25 cellular contexts compared by ENCODE assay signal in genomic region chr6:154865291-154865690, GRCh38.
DNase-seq lines count a peak whose midpoint lies in the region; ATAC-seq and TF ChIP-seq lines count a peak whose summit lies in the region.
"Had no signal": no experiment of that assay in that cellular context is flagged by ENCODE, and none has a peak within 500 bp of the region (broad histone marks: within the 10 kb centered on the region; RNA-seq: fewer than 3 reads in every experiment).

No MANE protein-coding gene starts in this region.

- H3K36me3 Mint-ChIP-seq in activated naive CD4-positive, alpha-beta T cell treated with anti-CD3 and anti-CD28 coated beads, Interleukin-2, amount 50 U/mL, for 24 hours = peaks cover 6% of the 10 kb centered on the region
- H3K36me3 Mint-ChIP-seq: activated naive CD4-positive, alpha-beta T cell treated with anti-CD3 and anti-CD28 coated beads, Interleukin-2, amount 50 U/mL, for 72 hours had no signal

- no peak overlapping the region for H3K4me3 ChIP-seq in fibroblast of pulmonary artery (replicated peaks; ENCODE audit: low read depth, low read length)
- H3K4me3 ChIP-seq: gastroesophageal sphincter, lung, neural progenitor cell had no signal

- no peak for DNase-seq in activated naive CD4-positive, alpha-beta T cell treated with anti-CD3 and anti-CD28 coated beads, Interleukin-2, amount 50 U/mL, for 16 hours
- DNase-seq in fibroblast of pulmonary artery (ENCODE audit: low read depth) = peak; percentile 64
- DNase-seq in renal cortical epithelial cell (ENCODE audit: low read depth) = peak; percentile 24
- DNase-seq in occipital lobe (lab: John Stamatoyannopoulos, UW) = no peak
- no peak for DNase-seq in SIG-M5 treated with dmso at 0.1 percent for 504 hours (lab: John Stamatoyannopoulos, UW; ENCODE audit: unreplicated experiment)
- DNase-seq: activated CD4-positive, alpha-beta T cell treated with anti-CD3 and anti-CD28 coated beads, Interleukin-2, amount 10 ng/mL, durations not matched to agents 24 days and 14 days; activated CD8-positive, alpha-beta memory T cell treated with anti-CD3 and anti-CD28 coated beads, Interleukin-2, amount 10 ng/mL, durations not matched to agents 7 days and 5 days; COR-L47; effector memory CD4-positive, alpha-beta T cell; HCEC 1CT; NCI-H2081; NCI-H82; stimulated activated CD4-positive, alpha-beta T cell treated with anti-CD3 and anti-CD28 coated beads, Interleukin-4, amount 100 ng/mL, for 24 hours; stimulated activated naive B cell treated with anti-CD40 and anti-IgM and Interleukin-4, amounts not matched to agents 10 μg/mL and 1 μg/mL and 100 μg/mL, for 72 hours; WERI-Rb-1 had no signal

- H3K27ac Mint-ChIP-seq in activated naive CD4-positive, alpha-beta T cell treated with anti-CD3 and anti-CD28 coated beads, Interleukin-2, amount 50 U/mL, for 24 hours = peak overlapping the region; percentile 46
- H3K27ac Mint-ChIP-seq: activated CD4-positive, alpha-beta T cell treated with anti-CD3 and anti-CD28 coated beads, Interleukin-2, amount 10 ng/mL, durations not matched to agents 24 days and 14 days; activated CD8-positive, alpha-beta memory T cell treated with anti-CD3 and anti-CD28 coated beads, Interleukin-2, amount 10 ng/mL, durations not matched to agents 7 days and 5 days; activated naive CD4-positive, alpha-beta T cell treated with anti-CD3 and anti-CD28 coated beads, Interleukin-2, amount 50 U/mL, for 72 hours; neural progenitor cell; stimulated activated naive B cell treated with anti-CD40 and anti-IgM and Interleukin-4, amounts not matched to agents 10 μg/mL and 1 μg/mL and 100 μg/mL, for 72 hours had no signal

- H3K4me1 Mint-ChIP-seq in activated naive CD4-positive, alpha-beta T cell treated with anti-CD3 and anti-CD28 coated beads, Interleukin-2, amount 50 U/mL, for 24 hours = peaks cover 16% of the 10 kb centered on the region

- H3K27me3 Mint-ChIP-seq in activated naive CD4-positive, alpha-beta T cell treated with anti-CD3 and anti-CD28 coated beads, Interleukin-2, amount 50 U/mL, for 24 hours = no peaks in the 10 kb centered on the region
- H3K27me3 Mint-ChIP-seq: activated CD4-positive, alpha-beta T cell treated with anti-CD3 and anti-CD28 coated beads, Interleukin-2, amount 10 ng/mL, durations not matched to agents 24 days and 14 days; activated CD8-positive, alpha-beta memory T cell treated with anti-CD3 and anti-CD28 coated beads, Interleukin-2, amount 10 ng/mL, durations not matched to agents 7 days and 5 days; stimulated activated naive B cell treated with anti-CD40 and anti-IgM and Interleukin-4, amounts not matched to agents 10 μg/mL and 1 μg/mL and 100 μg/mL, for 72 hours had no signal

- H3K4me3 Mint-ChIP-seq in activated naive CD4-positive, alpha-beta T cell treated with anti-CD3 and anti-CD28 coated beads, Interleukin-2, amount 50 U/mL, for 24 hours = no peak overlapping the region
- H3K4me3 Mint-ChIP-seq: activated CD4-positive, alpha-beta T cell treated with anti-CD3 and anti-CD28 coated beads, Interleukin-2, amount 10 ng/mL, durations not matched to agents 24 days and 14 days; activated CD8-positive, alpha-beta memory T cell treated with anti-CD3 and anti-CD28 coated beads, Interleukin-2, amount 10 ng/mL, durations not matched to agents 7 days and 5 days; neural progenitor cell; stimulated activated naive B cell treated with anti-CD40 and anti-IgM and Interleukin-4, amounts not matched to agents 10 μg/mL and 1 μg/mL and 100 μg/mL, for 72 hours had no signal

- H3K27ac ChIP-seq in VCaP = peak overlapping the region; percentile 93
- H3K27ac ChIP-seq: gastroesophageal sphincter, HL-60, neural progenitor cell, RWPE1, WERI-Rb-1 had no signal

- no peak for ATAC-seq in GM21529 (IDR thresholded peaks at IDR 0.05; ENCODE audit: unreplicated experiment)
- ATAC-seq: activated CD8-positive, alpha-beta memory T cell treated with anti-CD3 and anti-CD28 coated beads, Interleukin-2, amount 10 ng/mL, durations not matched to agents 7 days and 5 days; gastroesophageal sphincter; SK-N-SH treated with all-trans-retinoic acid at 6 μM for 48 hours; stimulated activated naive B cell treated with anti-CD40 and anti-IgM and Interleukin-4, amounts not matched to agents 10 μg/mL and 1 μg/mL and 100 μg/mL, for 72 hours had no signal

- TF ChIP-seq CTCF in VCaP (conservative IDR thresholded peaks at IDR 0.05) (no peak), fibroblast of pulmonary artery (IDR thresholded peaks at IDR 0.05; ENCODE audit: low read length, missing control alignments) (no peak)

- H3K9me3 Mint-ChIP-seq in activated naive CD4-positive, alpha-beta T cell treated with anti-CD3 and anti-CD28 coated beads, Interleukin-2, amount 50 U/mL, for 24 hours = no peaks in the 10 kb centered on the region
- H3K9me3 Mint-ChIP-seq: activated CD4-positive, alpha-beta T cell treated with anti-CD3 and anti-CD28 coated beads, Interleukin-2, amount 10 ng/mL, durations not matched to agents 24 days and 14 days; activated naive CD4-positive, alpha-beta T cell treated with anti-CD3 and anti-CD28 coated beads, Interleukin-2, amount 50 U/mL, for 72 hours; neural progenitor cell; stimulated activated naive B cell treated with anti-CD40 and anti-IgM and Interleukin-4, amounts not matched to agents 10 μg/mL and 1 μg/mL and 100 μg/mL, for 72 hours had no signal

Comparison
In these comparisons a context has a peak if more than half of its experiments do, and no peak if none do; other contexts are left out.
1. DNase-seq: peak in fibroblast of pulmonary artery (single experiment) and renal cortical epithelial cell (single experiment); none in activated naive CD4-positive, alpha-beta T cell treated with anti-CD3 and anti-CD28 coated beads, Interleukin-2, amount 50 U/mL, for 16 hours (single experiment), occipital lobe (single experiment) and SIG-M5 treated with dmso at 0.1 percent for 504 hours (single experiment).